ENCODE assay signal across 1 cellular context in genomic region chr1:99176753-99177152, GRCh38.
TF ChIP-seq lines count a peak whose summit lies in the region.

No MANE protein-coding gene starts in this region.

TF ChIP-seq in IMR-90, 13 proteins besides CTCF, POLR2A, EP300 and RAD21 (continued from another document):
- TF ChIP-seq RFX5 (IDR thresholded peaks at IDR 0.05; ENCODE audit: low read depth, low read length) (no peak), CEBPB (IDR thresholded peaks at IDR 0.05; ENCODE audit: low read depth, low read length) (no peak), MAZ (IDR thresholded peaks at IDR 0.05; ENCODE audit: borderline replicate concordance, low read depth, low read length) (no peak), MXI1 (IDR thresholded peaks at IDR 0.05; ENCODE audit: borderline replicate concordance, low read depth, low read length) (no peak), RCOR1 (IDR thresholded peaks at IDR 0.05; ENCODE audit: insufficient replicate concordance, low read length) (no peak), USF2 (IDR thresholded peaks at IDR 0.05; ENCODE audit: low read depth, low read length) (no peak), BHLHE40 (IDR thresholded peaks at IDR 0.05; ENCODE audit: low read depth, low read length) (no peak), NFE2L2 (IDR thresholded peaks at IDR 0.05; ENCODE audit: low read depth, low read length) (no peak)
